Comparison of ENCODE assay signal across 13 cellular contexts in genomic region chr10:126060232-126060935, GRCh38.
DNase-seq lines count a peak whose midpoint lies in the region; ATAC-seq and TF ChIP-seq lines count a peak whose summit lies in the region.
"Had no signal": no experiment of that assay in that cellular context is flagged by ENCODE, and none has a peak within 500 bp of the region (broad histone marks: within the 10 kb centered on the region; RNA-seq: fewer than 3 reads in every experiment).

No MANE protein-coding gene starts in this region.

- WGBS in heart left ventricle, 4 donors, result 26 to 46% (median 31%) methylated on average over 8 to 11 of the region's 11 CpGs
- 87 to 91% methylated on average over 9 to 11 of the region's 11 CpGs for WGBS in endodermal cell (ENCODE audit: insufficient coverage in 1 of 2, insufficient read length in 1 of 2), 2 experiments
- 86 to 97% methylated on average over 6 to 7 of the region's 11 CpGs for WGBS in mesodermal cell (ENCODE audit: insufficient coverage in 2 of 2), 2 experiments
- 57 to 68% (median 65%) methylated on average over 11 of the region's 11 CpGs for WGBS in stomach, 5 donors

- no peaks in the 10 kb centered on the region for H3K4me1 Mint-ChIP-seq in endodermal cell
- H3K4me1 Mint-ChIP-seq: activated CD4-positive, alpha-beta T cell treated with anti-CD3 and anti-CD28 coated beads for 36 hours; activated naive CD4-positive, alpha-beta T cell treated with anti-CD3 and anti-CD28 coated beads, Interleukin-2, amount 50 U/mL, for 24 hours had no signal

- H3K27ac ChIP-seq in heart left ventricle (peak overlapping the region in 9 of 12 donors; percentile 2 to 70 (median 31)), endodermal cell (ENCODE audit: low read depth, low read length) (peak overlapping the region; percentile 36), mesodermal cell (ENCODE audit: low read depth, low read length, severe bottlenecking) (peak overlapping the region; percentile 88), stomach (peak overlapping the region in 1 of 5 donors; percentile 22)

- TF ChIP-seq EP300 in stomach (IDR thresholded peaks at IDR 0.05), result no peak

- TF ChIP-seq CTCF in heart left ventricle (IDR thresholded peaks at IDR 0.05) (no peak), endodermal cell (conservative IDR thresholded peaks at IDR 0.05) (no peak), stomach (IDR thresholded peaks at IDR 0.05) (no peak)

- no peak overlapping the region for H3K4me3 Mint-ChIP-seq in endodermal cell
- H3K4me3 Mint-ChIP-seq: activated CD4-positive, alpha-beta T cell treated with anti-CD3 and anti-CD28 coated beads for 36 hours; activated naive CD4-positive, alpha-beta T cell treated with anti-CD3 and anti-CD28 coated beads, Interleukin-2, amount 50 U/mL, for 24 hours had no signal

- H3K9ac ChIP-seq in endodermal cell (ENCODE audit: extremely low read depth, low read length, poor library complexity, severe bottlenecking), result no peak overlapping the region

- peaks cover 4% of the 10 kb centered on the region for H3K27me3 Mint-ChIP-seq in endodermal cell (ENCODE audit: insufficient read depth)

- intact Hi-C loops in heart left ventricle (cut with DNase I), result no loop called here
- intact Hi-C loops in Right ventricle myocardium inferior (cut with DNase I), result loop anchor here (5.0 kb wide), 1 partner anchor 42 kb away; no protein-coding TSS in a partner anchor
- intact Hi-C loops in stomach (cut with DNase I; ENCODE audit: low total_unique reads), result no loop called here

- no peak overlapping the region for H3K27ac Mint-ChIP-seq in endodermal cell
- H3K27ac Mint-ChIP-seq: activated CD4-positive, alpha-beta T cell treated with anti-CD3 and anti-CD28 coated beads for 36 hours; activated naive CD4-positive, alpha-beta T cell treated with anti-CD3 and anti-CD28 coated beads, Interleukin-2, amount 50 U/mL, for 24 hours had no signal

- ATAC-seq in heart left ventricle, result peak in 3 of 4 donors; percentile 64 to 84 (median 76)
- ATAC-seq in Right ventricle myocardium inferior, result no peak
- ATAC-seq in GM21619 (IDR thresholded peaks at IDR 0.05; ENCODE audit: unreplicated experiment), result no peak
- ATAC-seq: activated CD4-positive, alpha-beta T cell treated with anti-CD3 and anti-CD28 coated beads for 36 hours had no signal

- peaks cover 0 to 46% (median 15%) of the 10 kb centered on the region in 12 donors for H3K4me1 ChIP-seq in heart left ventricle
- peaks cover 3% of the 10 kb centered on the region for H3K4me1 ChIP-seq in endodermal cell (ENCODE audit: control insufficient read depth, insufficient read depth, low read length)
- peaks cover 36% of the 10 kb centered on the region for H3K4me1 ChIP-seq in mesodermal cell (ENCODE audit: control insufficient read depth, insufficient read depth, low read length, poor library complexity, severe bottlenecking)
- peaks cover 0 to 10% (median 0%) of the 10 kb centered on the region in 4 donors for H3K4me1 ChIP-seq in stomach

- peaks cover 0 to 15% (median 0%) of the 10 kb centered on the region in 12 donors for H3K9me3 ChIP-seq in heart left ventricle
- H3K9me3 ChIP-seq in endodermal cell (ENCODE audit: control insufficient read depth, low read length), result no peaks in the 10 kb centered on the region
- peaks cover 7% of the 10 kb centered on the region for H3K9me3 ChIP-seq in mesodermal cell (ENCODE audit: control insufficient read depth, low read length)
- peaks cover 0 to 4% (median 0%) of the 10 kb centered on the region in 4 donors for H3K9me3 ChIP-seq in stomach

- H3K4me3 ChIP-seq in heart left ventricle (no peak overlapping the region), endodermal cell (ENCODE audit: low read length) (no peak overlapping the region), mesodermal cell (ENCODE audit: extremely low read depth, insufficient read depth, low read length, poor library complexity, severe bottlenecking) (no peak overlapping the region), stomach (no peak overlapping the region)

- no peaks in the 10 kb centered on the region for H3K36me3 ChIP-seq in heart left ventricle
- no peaks in the 10 kb centered on the region for H3K36me3 ChIP-seq in endodermal cell (ENCODE audit: control insufficient read depth, insufficient read depth, low read length)
- no peaks in the 10 kb centered on the region for H3K36me3 ChIP-seq in mesodermal cell (ENCODE audit: control insufficient read depth, insufficient read depth, low read length)
- no peaks in the 10 kb centered on the region for H3K36me3 ChIP-seq in stomach

- DNase-seq in heart left ventricle (peak in 4 of 5 donors; percentile 49 to 78 (median 58)), Right ventricle myocardium inferior (ENCODE audit: missing footprints) (no peak), endodermal cell (no peak), SKM-1 (lab: John Stamatoyannopoulos, UW; ENCODE audit: unreplicated experiment) (no peak), stomach (no peak), HuH-7 (ENCODE audit: low spot score) (no peak)
- DNase-seq: activated CD4-positive, alpha-beta T cell treated with anti-CD3 and anti-CD28 coated beads for 36 hours; AML-193; NCI-H1105 treated with DMSO at 0.1 percent for 48 hours; nucleus accumbens had no signal

- TF ChIP-seq POLR2A in heart left ventricle (IDR thresholded peaks at IDR 0.05) (no peak), stomach (IDR thresholded peaks at IDR 0.05) (no peak)

- peaks cover 0 to 5% (median 0%) of the 10 kb centered on the region in 9 donors for H3K27me3 ChIP-seq in heart left ventricle
- no peaks in the 10 kb centered on the region for H3K27me3 ChIP-seq in endodermal cell (ENCODE audit: control insufficient read depth, insufficient read depth, low read length, poor library complexity, severe bottlenecking)
- peaks cover 0 to 27% (median 0%) of the 10 kb centered on the region in 3 donors for H3K27me3 ChIP-seq in stomach

- no peaks in the 10 kb centered on the region for H3K36me3 Mint-ChIP-seq in endodermal cell (ENCODE audit: low read depth)
- H3K36me3 Mint-ChIP-seq: activated naive CD4-positive, alpha-beta T cell treated with anti-CD3 and anti-CD28 coated beads, Interleukin-2, amount 50 U/mL, for 24 hours had no signal

- peaks cover 2% of the 10 kb centered on the region for H3K9me3 Mint-ChIP-seq in endodermal cell
- H3K9me3 Mint-ChIP-seq: activated naive CD4-positive, alpha-beta T cell treated with anti-CD3 and anti-CD28 coated beads, Interleukin-2, amount 50 U/mL, for 24 hours had no signal

Comparison
In these comparisons a context has a peak if more than half of its experiments do, and no peak if none do; other contexts are left out.
1. ATAC-seq: peak in heart left ventricle (3 of 4); none in Right ventricle myocardium inferior (single experiment) and GM21619 (single experiment).
2. DNase-seq: peak in heart left ventricle (4 of 5); none in Right ventricle myocardium inferior (single experiment), endodermal cell (single experiment), SKM-1 (single experiment), stomach (single experiment) and HuH-7 (single experiment).